18 cellular contexts compared by ENCODE assay signal in the genomic region with DNA sequence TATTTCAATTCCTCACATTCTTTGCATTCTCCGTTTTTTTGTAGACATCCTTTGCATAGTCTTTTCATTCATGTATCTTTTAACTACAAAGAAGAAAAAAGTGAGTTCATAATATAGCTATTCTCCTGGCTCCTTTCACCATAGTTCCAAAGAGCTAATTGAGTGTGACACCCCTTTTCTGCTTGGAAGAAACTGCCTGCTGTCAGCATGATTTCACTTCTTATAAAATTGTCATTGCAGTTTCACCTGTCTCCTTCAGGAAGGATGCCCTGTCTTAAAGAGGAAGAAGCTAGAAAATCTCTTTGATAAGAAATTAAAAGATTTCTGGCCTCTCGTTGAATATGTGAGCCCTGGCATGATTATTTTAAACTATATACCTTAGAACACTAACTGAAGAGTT.
DNase-seq lines count a peak whose midpoint lies in the region; TF ChIP-seq lines count a peak whose summit lies in the region.
"Had no signal": no experiment of that assay in that cellular context is flagged by ENCODE, and none has a peak within 500 bp of the region (broad histone marks: within the 10 kb centered on the region; RNA-seq: fewer than 3 reads in every experiment).

No MANE protein-coding gene starts in this region.

- H3K4me3 ChIP-seq in OCI-LY3 (ENCODE audit: low read length), result peak overlapping the region; percentile 19; the same call in 1 of the 2 replicates
- H3K4me3 ChIP-seq in neural cell (ENCODE audit: low read length), result no peak overlapping the region
- H3K4me3 ChIP-seq in neural progenitor cell, result no peak overlapping the region
- H3K4me3 ChIP-seq: BLaER1 had no signal

- TF ChIP-seq CTCF in OCI-LY3 (IDR thresholded peaks at IDR 0.05; ENCODE audit: low read depth, low read length) (no peak), neural cell (IDR thresholded peaks at IDR 0.05; ENCODE audit: poor library complexity, severe bottlenecking) (no peak), neural progenitor cell (IDR thresholded peaks at IDR 0.05) (no peak)

- H3K4me1 ChIP-seq in OCI-LY3 (ENCODE audit: low read length) (peaks cover 36% of the 10 kb centered on the region), neural progenitor cell (peaks cover 6% of the 10 kb centered on the region)
- H3K4me1 ChIP-seq: BLaER1, Caco-2 had no signal

- H2AFZ ChIP-seq in OCI-LY3 (ENCODE audit: low read depth, low read length) (no peak overlapping the region), neural cell (ENCODE audit: low read depth, low read length) (no peak overlapping the region), neural progenitor cell (replicated peaks) (no peak overlapping the region)

- peak; percentile 82 for TF ChIP-seq EP300 in neural cell (conservative IDR thresholded peaks at IDR 0.05; ENCODE audit: poor library complexity, severe bottlenecking)

- no peaks in the 10 kb centered on the region for H3K9me2 ChIP-seq in neural cell (ENCODE audit: insufficient read depth, low read length)

- no peaks in the 10 kb centered on the region for H3K36me3 Mint-ChIP-seq in neural progenitor cell
- H3K36me3 Mint-ChIP-seq in activated T-cell treated with anti-CD3 and anti-CD28 coated beads, Interleukin-2, amount 50 U/mL, for 24 hours (ENCODE audit: low read depth), result no peaks in the 10 kb centered on the region
- H3K36me3 Mint-ChIP-seq: CD4-positive, CD25-positive, alpha-beta regulatory T cell; CD8-positive, alpha-beta T cell had no signal

- H3K4me1 Mint-ChIP-seq in neural progenitor cell, result peaks cover 4% of the 10 kb centered on the region
- no peaks in the 10 kb centered on the region for H3K4me1 Mint-ChIP-seq in activated T-cell treated with anti-CD3 and anti-CD28 coated beads, Interleukin-2, amount 50 U/mL, for 24 hours (ENCODE audit: low read depth)
- H3K4me1 Mint-ChIP-seq: B cell; CD4-positive, CD25-positive, alpha-beta regulatory T cell had no signal

- H3K79me2 ChIP-seq in OCI-LY3 (ENCODE audit: low read length) (no peaks in the 10 kb centered on the region), neural cell (replicated peaks; ENCODE audit: insufficient read depth, low read length) (no peaks in the 10 kb centered on the region), neural progenitor cell (ENCODE audit: low read depth) (no peaks in the 10 kb centered on the region)

- H4K20me1 ChIP-seq in OCI-LY3 (ENCODE audit: insufficient read depth, low read length) (no peaks in the 10 kb centered on the region), neural cell (ENCODE audit: insufficient read depth) (no peaks in the 10 kb centered on the region), neural progenitor cell (ENCODE audit: low read depth) (no peaks in the 10 kb centered on the region)
- H4K20me1 ChIP-seq: BLaER1 had no signal

- H3K27me3 Mint-ChIP-seq in neural progenitor cell (ENCODE audit: insufficient read depth, low read depth), result peaks cover 5% of the 10 kb centered on the region
- H3K27me3 Mint-ChIP-seq in activated T-cell treated with anti-CD3 and anti-CD28 coated beads, Interleukin-2, amount 50 U/mL, for 24 hours, result no peaks in the 10 kb centered on the region
- H3K27me3 Mint-ChIP-seq: B cell; CD4-positive, CD25-positive, alpha-beta regulatory T cell had no signal

- H3K27ac Mint-ChIP-seq in neural progenitor cell, result no peak overlapping the region
- H3K27ac Mint-ChIP-seq in activated T-cell treated with anti-CD3 and anti-CD28 coated beads, Interleukin-2, amount 50 U/mL, for 24 hours, result no peak overlapping the region
- H3K27ac Mint-ChIP-seq: B cell; CD4-positive, CD25-positive, alpha-beta regulatory T cell; CD8-positive, alpha-beta T cell; H9 had no signal

- peak overlapping the region; percentile 79 for H3K27ac ChIP-seq in OCI-LY3 (ENCODE audit: low read length)
- peak overlapping the region; percentile 50 for H3K27ac ChIP-seq in neural cell (ENCODE audit: low read length)
- H3K27ac ChIP-seq in neural progenitor cell, result no peak overlapping the region
- H3K27ac ChIP-seq: 22Rv1, BLaER1, C4-2B had no signal

- no peak overlapping the region for H3K4me3 Mint-ChIP-seq in neural progenitor cell
- no peak overlapping the region for H3K4me3 Mint-ChIP-seq in activated T-cell treated with anti-CD3 and anti-CD28 coated beads, Interleukin-2, amount 50 U/mL, for 24 hours
- H3K4me3 Mint-ChIP-seq: B cell; CD4-positive, CD25-positive, alpha-beta regulatory T cell; CD8-positive, alpha-beta T cell; H9 had no signal

- TF ChIP-seq RAD21 in neural cell (conservative IDR thresholded peaks at IDR 0.05), result no peak

- H3K9me3 ChIP-seq in OCI-LY3 (ENCODE audit: insufficient read depth, low read length), result no peaks in the 10 kb centered on the region
- H3K9me3 ChIP-seq in neural cell (ENCODE audit: low read length), result no peaks in the 10 kb centered on the region
- no peaks in the 10 kb centered on the region for H3K9me3 ChIP-seq in neural progenitor cell (ENCODE audit: low read depth)
- H3K9me3 ChIP-seq: BLaER1, Caco-2 had no signal

- DNase-seq in NCI-H2227 treated with DMSO at 0.1 percent for 48 hours (lab: John Stamatoyannopoulos, UW) (peak; percentile 17), NCI-H2227 (lab: John Stamatoyannopoulos, UW; ENCODE audit: unreplicated experiment) (no peak), retina (peak; percentile 22), T1000 (lab: John Stamatoyannopoulos, UW) (no peak), neural progenitor cell (ENCODE audit: low spot score) (no peak)
- DNase-seq in activated T-cell treated with anti-CD3 and anti-CD28 coated beads, Interleukin-2, amount 50 U/mL, for 24 hours, result no peak
- DNase-seq: Caco-2; CD4-positive, CD25-positive, alpha-beta regulatory T cell; CD8-positive, alpha-beta T cell; DMS153; DND-41; H9 had no signal

- no peaks in the 10 kb centered on the region for H3K36me3 ChIP-seq in OCI-LY3 (replicated peaks; ENCODE audit: low read depth, low read length)
- H3K36me3 ChIP-seq in neural cell (ENCODE audit: insufficient read depth, low read length), result no peaks in the 10 kb centered on the region
- no peaks in the 10 kb centered on the region for H3K36me3 ChIP-seq in neural progenitor cell
- H3K36me3 ChIP-seq: BLaER1 had no signal

- H3K4me2 ChIP-seq in OCI-LY3 (ENCODE audit: low read length) (peak overlapping the region; percentile 60), neural cell (ENCODE audit: low read length) (peak overlapping the region; percentile 9), neural progenitor cell (no peak overlapping the region)
- H3K4me2 ChIP-seq: BLaER1 had no signal

- H3K27me3 ChIP-seq in OCI-LY3 (ENCODE audit: low read depth, low read length) (no peaks in the 10 kb centered on the region), neural cell (ENCODE audit: insufficient read depth, low read depth, low read length) (no peaks in the 10 kb centered on the region), neural progenitor cell (no peaks in the 10 kb centered on the region)
- H3K27me3 ChIP-seq: BLaER1 had no signal

- H3F3A ChIP-seq in neural cell (ENCODE audit: insufficient read depth, low read length, poor library complexity, severe bottlenecking), result no peaks in the 10 kb centered on the region
- no peaks in the 10 kb centered on the region for H3F3A ChIP-seq in neural progenitor cell (ENCODE audit: low read depth)

- H3K9ac ChIP-seq in OCI-LY3 (ENCODE audit: low read length), result no peak overlapping the region
- H3K9ac ChIP-seq in neural cell (ENCODE audit: low read length), result no peak overlapping the region
- H3K9ac ChIP-seq in neural progenitor cell, result no peak overlapping the region
- H3K9ac ChIP-seq: BLaER1 had no signal

- H3K9me3 Mint-ChIP-seq in neural progenitor cell, result peaks cover 7% of the 10 kb centered on the region
- H3K9me3 Mint-ChIP-seq in activated T-cell treated with anti-CD3 and anti-CD28 coated beads, Interleukin-2, amount 50 U/mL, for 24 hours, result no peaks in the 10 kb centered on the region

TF ChIP-seq in neural cell, 6 proteins besides CTCF, POLR2A, EP300 and RAD21:
- TF ChIP-seq SMC3 (conservative IDR thresholded peaks at IDR 0.05; ENCODE audit: poor library complexity) (no peak), EZH2 (IDR thresholded peaks at IDR 0.05; ENCODE audit: borderline replicate concordance, insufficient read depth, low read length, poor library complexity, severe bottlenecking) (no peak), POLR2AphosphoS5 (IDR thresholded peaks at IDR 0.05) (peak; percentile 71), MXI1 (conservative IDR thresholded peaks at IDR 0.05; ENCODE audit: poor library complexity, severe bottlenecking) (no peak), TAF1 (IDR thresholded peaks at IDR 0.05; ENCODE audit: low read depth) (no peak)
- TF ChIP-seq, protein P1, sequence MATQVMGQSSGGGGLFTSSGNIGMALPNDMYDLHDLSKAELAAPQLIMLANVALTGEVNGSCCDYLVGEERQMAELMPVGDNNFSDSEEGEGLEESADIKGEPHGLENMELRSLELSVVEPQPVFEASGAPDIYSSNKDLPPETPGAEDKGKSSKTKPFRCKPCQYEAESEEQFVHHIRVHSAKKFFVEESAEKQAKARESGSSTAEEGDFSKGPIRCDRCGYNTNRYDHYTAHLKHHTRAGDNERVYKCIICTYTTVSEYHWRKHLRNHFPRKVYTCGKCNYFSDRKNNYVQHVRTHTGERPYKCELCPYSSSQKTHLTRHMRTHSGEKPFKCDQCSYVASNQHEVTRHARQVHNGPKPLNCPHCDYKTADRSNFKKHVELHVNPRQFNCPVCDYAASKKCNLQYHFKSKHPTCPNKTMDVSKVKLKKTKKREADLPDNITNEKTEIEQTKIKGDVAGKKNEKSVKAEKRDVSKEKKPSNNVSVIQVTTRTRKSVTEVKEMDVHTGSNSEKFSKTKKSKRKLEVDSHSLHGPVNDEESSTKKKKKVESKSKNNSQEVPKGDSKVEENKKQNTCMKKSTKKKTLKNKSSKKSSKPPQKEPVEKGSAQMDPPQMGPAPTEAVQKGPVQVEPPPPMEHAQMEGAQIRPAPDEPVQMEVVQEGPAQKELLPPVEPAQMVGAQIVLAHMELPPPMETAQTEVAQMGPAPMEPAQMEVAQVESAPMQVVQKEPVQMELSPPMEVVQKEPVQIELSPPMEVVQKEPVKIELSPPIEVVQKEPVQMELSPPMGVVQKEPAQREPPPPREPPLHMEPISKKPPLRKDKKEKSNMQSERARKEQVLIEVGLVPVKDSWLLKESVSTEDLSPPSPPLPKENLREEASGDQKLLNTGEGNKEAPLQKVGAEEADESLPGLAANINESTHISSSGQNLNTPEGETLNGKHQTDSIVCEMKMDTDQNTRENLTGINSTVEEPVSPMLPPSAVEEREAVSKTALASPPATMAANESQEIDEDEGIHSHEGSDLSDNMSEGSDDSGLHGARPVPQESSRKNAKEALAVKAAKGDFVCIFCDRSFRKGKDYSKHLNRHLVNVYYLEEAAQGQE (IDR thresholded peaks at IDR 0.05; ENCODE audit: borderline replicate concordance), result peak; percentile 22

Comparison
In these comparisons a context has a peak if more than half of its experiments do, and no peak if none do; other contexts are left out.
1. DNase-seq: peak in NCI-H2227 treated with DMSO at 0.1 percent for 48 hours (single experiment) and retina (single experiment); none in NCI-H2227 (single experiment), T1000 (single experiment), neural progenitor cell (single experiment) and activated T-cell treated with anti-CD3 and anti-CD28 coated beads, Interleukin-2, amount 50 U/mL, for 24 hours (single experiment).